In the genomic region with DNA sequence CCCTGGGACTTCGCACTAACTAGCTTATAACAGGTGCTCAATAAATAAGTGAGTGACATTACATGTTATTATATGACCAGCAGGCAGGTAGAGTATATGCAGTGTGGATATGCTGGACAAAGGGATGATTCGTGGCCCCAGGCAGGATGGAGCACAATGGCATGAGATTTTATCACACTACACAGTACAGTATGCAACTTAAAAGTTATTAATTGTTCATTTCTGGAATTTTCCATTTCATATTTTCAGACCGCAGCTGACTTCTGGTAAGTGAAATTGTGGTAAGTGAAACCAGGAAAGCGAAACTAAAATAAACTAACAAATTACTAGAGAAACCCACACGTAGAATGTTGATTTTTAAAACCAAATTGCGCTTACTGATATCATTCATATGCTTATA, we compare ENCODE assay signal across 11 cellular contexts. TPM values are rescaled to one million over a fixed set of nuclear protein-coding genes. Genes with fewer than 3 reads are reported as not detected.
DNase-seq lines count a peak whose midpoint lies in the region; ATAC-seq and TF ChIP-seq lines count a peak whose summit lies in the region.
"Had no signal": no experiment of that assay in that cellular context is flagged by ENCODE, and none has a peak within 500 bp of the region (broad histone marks: within the 10 kb centered on the region; RNA-seq: fewer than 3 reads in every experiment).

No MANE protein-coding gene starts in this region.

- TF ChIP-seq CTCF in mammary epithelial cell (conservative IDR thresholded peaks at IDR 0.05 in 1 of 2, IDR thresholded peaks at IDR 0.05 in 1 of 2; ENCODE audit: extremely low read depth in 1 of 2, insufficient read depth in 1 of 2, low read depth in 1 of 2, low read length in 2 of 2) = no peak
- TF ChIP-seq CTCF in mucosa of descending colon (IDR thresholded peaks at IDR 0.05) = no peak

- BruUV-seq in mammary epithelial cell (replicated peaks; lab: Mats Ljungman, UMichigan) = no TSS peak

- intact Hi-C loops in mammary epithelial cell (cut with micrococcal nuclease) = loop anchor here (5.0 kb wide), 1 partner anchor 402 kb away; a partner anchor contains a TSS
- intact Hi-C loops in mucosa of descending colon (cut with DNase I, micrococcal nuclease) = loop anchor here in 1 of 2 donors (10.0 kb wide), 1 partner anchor 415 kb away; no protein-coding TSS in a partner anchor

- 67% methylated on average over 6 of the region's 6 CpGs for WGBS in mammary epithelial cell (ENCODE audit: low coverage, missing lambda C conversion rate)

- H3K9me3 ChIP-seq in mammary epithelial cell (replicated peaks; ENCODE audit: insufficient read depth, low read length) = peaks cover 6% of the 10 kb centered on the region
- H3K9me3 ChIP-seq in mucosa of descending colon = peaks cover 2% of the 10 kb centered on the region

- no peak overlapping the region for H2AFZ ChIP-seq in mammary epithelial cell (ENCODE audit: low read depth, low read length)

- H3K27ac Mint-ChIP-seq in T-cell = peak overlapping the region; percentile 99
- H3K27ac Mint-ChIP-seq: WTC11 had no signal

- dilution Hi-C loops in mammary epithelial cell (cut with HindIII; ENCODE audit: low sequenced_read_pairs) = no loop called here

- H4K20me1 ChIP-seq in mammary epithelial cell (ENCODE audit: insufficient read depth, low read length) = no peaks in the 10 kb centered on the region

- H3K36me3 ChIP-seq in mammary epithelial cell (ENCODE audit: insufficient read depth, low read length) (no peaks in the 10 kb centered on the region), rectal smooth muscle tissue (ENCODE audit: control insufficient read depth, insufficient read depth, low read length) (no peaks in the 10 kb centered on the region), mucosa of descending colon (ENCODE audit: low read depth) (no peaks in the 10 kb centered on the region)

- ATAC-seq in GM18870 (IDR thresholded peaks at IDR 0.05; ENCODE audit: unreplicated experiment) = peak; percentile 42
- ATAC-seq in T-cell (replicated peaks in 1 of 4) = no peak
- ATAC-seq in mucosa of descending colon = no peak
- ATAC-seq: HCT116, WTC11 had no signal

- no peak overlapping the region for H3K4me3 ChIP-seq in mammary epithelial cell (replicated peaks in 1 of 3; ENCODE audit: insufficient read depth in 1 of 3, low read depth in 2 of 3, low read length in 3 of 3)
- H3K4me3 ChIP-seq in rectal smooth muscle tissue (ENCODE audit: low read length) = peak overlapping the region; percentile 19
- H3K4me3 ChIP-seq in mucosa of descending colon = no peak overlapping the region

- H3K36me3 Mint-ChIP-seq in T-cell = peaks cover 22% of the 10 kb centered on the region

- POLR2A ChIA-PET in T-cell (lab: Charles Lee) = interaction anchor here in 1 of 2 donors (0.6 to 0.7 kb wide), 3 partner anchors 9 to 460 kb away, joined by 3 to 6 read pairs (median 3); no protein-coding TSS in a partner anchor

- no peak overlapping the region for H3K9ac ChIP-seq in mammary epithelial cell (ENCODE audit: insufficient read depth, low read length)
- no peak overlapping the region for H3K9ac ChIP-seq in rectal smooth muscle tissue (ENCODE audit: low read length)

- H3K4me1 ChIP-seq in mammary epithelial cell (ENCODE audit: insufficient read depth, low read length) (peaks cover 12% of the 10 kb centered on the region), rectal smooth muscle tissue (ENCODE audit: control insufficient read depth, insufficient read depth, low read length) (peaks cover 8% of the 10 kb centered on the region), mucosa of descending colon (ENCODE audit: low read depth) (peaks cover 19% of the 10 kb centered on the region)

- H3K4me3 Mint-ChIP-seq in T-cell = peak overlapping the region; percentile 97 to 98 (median 97)
- H3K4me3 Mint-ChIP-seq: WTC11 had no signal

- H3K27me3 ChIP-seq in mammary epithelial cell (ENCODE audit: insufficient read depth, low read length) (no peaks in the 10 kb centered on the region), rectal smooth muscle tissue (ENCODE audit: control insufficient read depth, insufficient read depth, low read length) (no peaks in the 10 kb centered on the region)

- H3K27ac ChIP-seq in mammary epithelial cell (ENCODE audit: insufficient read depth, low read depth, low read length) (no peak overlapping the region), rectal smooth muscle tissue (ENCODE audit: low read depth, low read length) (no peak overlapping the region)

- H3K27me3 Mint-ChIP-seq in T-cell = no peaks in the 10 kb centered on the region

- peaks cover 57 to 72% (median 66%) of the 10 kb centered on the region in 3 donors for H3K4me1 Mint-ChIP-seq in T-cell

- in situ Hi-C loops in mammary epithelial cell (cut with MboI; ENCODE audit: low sequenced_read_pairs in 2 of 2) = no loop called here

- H3K9me3 Mint-ChIP-seq in T-cell = peaks cover 6 to 15% (median 13%) of the 10 kb centered on the region in 3 donors

- CTCF ChIA-PET in T-cell (lab: Charles Lee) = interaction anchor here in 1 of 2 donors (0.6 kb wide), 1 partner anchor 405 kb away, joined by 6 read pairs; no protein-coding TSS in a partner anchor
- CTCF ChIA-PET in mammary epithelial cell (lab: Charles Lee; ENCODE audit: low non-redundant PET) = no interaction called here

- DNase-seq in T-cell (peak in 2 of 34 experiments; percentile 17 to 25), mammary epithelial cell (no peak), 8988T (no peak), DMS153 treated with DMSO at 0.1 percent for 48 hours (lab: John Stamatoyannopoulos, UW; ENCODE audit: unreplicated experiment) (no peak), mucosa of descending colon (no peak)
- DNase-seq: foreskin melanocyte, NCI-H2081 treated with DMSO at 0.1 percent for 48 hours had no signal

- H3K4me2 ChIP-seq in mammary epithelial cell (ENCODE audit: insufficient read depth, low read depth, low read length) = peak overlapping the region; percentile 57

- peaks cover 22% of the 10 kb centered on the region for H3K79me2 ChIP-seq in mammary epithelial cell (ENCODE audit: insufficient read depth, low read length)

RNA-seq across cellular contexts. Expression of a gene that starts 3.3 kb away (rescaled TPM):
- total RNA-seq in T-cell = 10 to 100 TPM; 24.9 to 30.2 (median 26.3) TPM
- total RNA-seq in mammary epithelial cell = 10 to 100 TPM in 1 of 2 donors, 1 to 10 TPM in 1; 8.5 to 10.6 TPM
- 3.6 TPM for polyA plus RNA-seq in mammary epithelial cell
- polyA minus RNA-seq in mammary epithelial cell = 1.1 TPM
- total RNA-seq in mucosa of descending colon = 10 to 100 TPM in 1 of 3 donors, 1 to 10 TPM in 2; 8.5 to 12.4 (median 9.5) TPM
